ENCODE assay signal across 8 cellular contexts in genomic region chr9:36493562-36493961, GRCh38.
DNase-seq lines count a peak whose midpoint lies in the region; ATAC-seq, FAIRE-seq and TF ChIP-seq lines count a peak whose summit lies in the region.
"Not testable (repeated sequence)": the region's sequence is repeated elsewhere in the genome, so short reads cannot be mapped to it uniquely, and the experiment has no call there.

No MANE protein-coding gene starts in this region.

- not testable (repeated sequence) for H3K27me3 Mint-ChIP-seq in activated CD4-positive, alpha-beta T cell treated with anti-CD3 and anti-CD28 coated beads for 36 hours

- peak; percentile 31 for DNase-seq in DND-41
- peak; percentile 31 for DNase-seq in RPMI8226
- peak; percentile 64 for DNase-seq in activated CD4-positive, alpha-beta T cell treated with anti-CD3 and anti-CD28 coated beads for 36 hours
- peak; percentile 41 for DNase-seq in activated T-cell treated with anti-CD3 and anti-CD28 coated beads, Interleukin-2, amount 50 U/mL, for 1 hour
- DNase-seq in activated naive CD4-positive, alpha-beta T cell treated with anti-CD3 and anti-CD28 coated beads, Interleukin-2, amount 50 U/mL, for 72 hours (ENCODE audit: low spot score in 2 of 2): peak in 1 of 2 donors; percentile 20
- not testable (repeated sequence) for DNase-seq in sciatic nerve (ENCODE audit: low spot score)
- DNase-seq in stimulated activated naive CD4-positive, alpha-beta T cell treated with Interleukin-2 at 50 U/mL for 16 hours (lab: John Stamatoyannopoulos, UW): peak; percentile 10

- H3K36me3 ChIP-seq in DND-41 (ENCODE audit: insufficient read depth, low read length): not testable (repeated sequence)

- ATAC-seq in DND-41 (ENCODE audit: insufficient read depth, low read depth) (0 out of 3 replicates have a peak, but pooled peaks have one; percentile 39), sciatic nerve (peak; percentile 32)
- peak; percentile 27 for ATAC-seq in activated CD4-positive, alpha-beta T cell treated with anti-CD3 and anti-CD28 coated beads for 36 hours
- ATAC-seq in activated naive CD4-positive, alpha-beta T cell treated with anti-CD3 and anti-CD28 coated beads, Interleukin-2, amount 50 U/mL, for 72 hours: peak; percentile 50 to 57

- not testable (repeated sequence) for H3K9ac ChIP-seq in DND-41 (ENCODE audit: low read depth, low read length)

- not testable (repeated sequence) for H3K36me3 Mint-ChIP-seq in activated CD4-positive, alpha-beta T cell treated with anti-CD3 and anti-CD28 coated beads for 36 hours (ENCODE audit: low read depth); activated naive CD4-positive, alpha-beta T cell treated with anti-CD3 and anti-CD28 coated beads, Interleukin-2, amount 50 U/mL, for 72 hours

- CTCF ChIA-PET in activated CD4-positive, alpha-beta T cell treated with anti-CD3 and anti-CD28 coated beads for 36 hours (lab: Charles Lee): not testable (repeated sequence)

- POLR2A ChIA-PET in activated CD4-positive, alpha-beta T cell treated with anti-CD3 and anti-CD28 coated beads for 36 hours (lab: Charles Lee): not testable (repeated sequence)

- not testable (repeated sequence) for H3K9me3 Mint-ChIP-seq in activated CD4-positive, alpha-beta T cell treated with anti-CD3 and anti-CD28 coated beads for 36 hours (ENCODE audit: low read depth)
- peaks cover 5 to 13% of the 10 kb centered on the region in 2 donors for H3K9me3 Mint-ChIP-seq in activated naive CD4-positive, alpha-beta T cell treated with anti-CD3 and anti-CD28 coated beads, Interleukin-2, amount 50 U/mL, for 72 hours

- H3K4me3 ChIP-seq in DND-41 (ENCODE audit: low read depth in 1 of 2, low read length in 2 of 2): not testable (repeated sequence)

- H3K4me1 Mint-ChIP-seq in activated CD4-positive, alpha-beta T cell treated with anti-CD3 and anti-CD28 coated beads for 36 hours: peaks cover 60% of the 10 kb centered on the region

- peak overlapping the region; percentile 63 for H3K4me3 Mint-ChIP-seq in activated CD4-positive, alpha-beta T cell treated with anti-CD3 and anti-CD28 coated beads for 36 hours

- H3K79me2 ChIP-seq in DND-41 (ENCODE audit: insufficient read depth, low read length): not testable (repeated sequence)

- not testable (repeated sequence) for H4K20me1 ChIP-seq in DND-41 (ENCODE audit: insufficient read depth, low read length)

- intact Hi-C loops in activated CD4-positive, alpha-beta T cell treated with anti-CD3 and anti-CD28 coated beads for 36 hours (cut with DNase I, micrococcal nuclease): loop anchor here (1.0 to 5.0 kb wide), 5 partner anchors 22 to 891 kb away; partner anchors contain the start of gene RNF38 (in 1 of the 2)
- intact Hi-C loops in sciatic nerve (cut with DNase I): not testable (repeated sequence)

- peak overlapping the region; percentile 57; the same call in 1 of the 2 replicates for H3K4me2 ChIP-seq in DND-41 (ENCODE audit: insufficient read depth, low read length)

- not testable (repeated sequence) for H3K27ac ChIP-seq in DND-41 (ENCODE audit: low read length)

- FAIRE-seq in endometrium (lab: Jason Lieb, UNC): peak; percentile 15

- not testable (repeated sequence) for TF ChIP-seq CTCF in DND-41 (IDR thresholded peaks at IDR 0.05; ENCODE audit: borderline replicate concordance, extremely low read depth, low read length, poor library complexity, severe bottlenecking)

- H3K27me3 ChIP-seq in DND-41 (ENCODE audit: insufficient read depth, low read length, poor library complexity): not testable (repeated sequence)

- H3K9me3 ChIP-seq in DND-41 (ENCODE audit: insufficient read depth, low read length, severe bottlenecking): not testable (repeated sequence)

- H3K4me1 ChIP-seq in DND-41 (ENCODE audit: insufficient read depth, low read length): peaks cover 32% of the 10 kb centered on the region

- not testable (repeated sequence) for H2AFZ ChIP-seq in DND-41 (ENCODE audit: low read depth, low read length)

- peak overlapping the region; percentile 93 for H3K27ac Mint-ChIP-seq in activated CD4-positive, alpha-beta T cell treated with anti-CD3 and anti-CD28 coated beads for 36 hours
- peak overlapping the region; percentile 87 to 96 for H3K27ac Mint-ChIP-seq in activated naive CD4-positive, alpha-beta T cell treated with anti-CD3 and anti-CD28 coated beads, Interleukin-2, amount 50 U/mL, for 72 hours
